ENCODE assay signal across 34 cellular contexts in genomic region chr7:25239888-25240287, GRCh38. TPM values are rescaled to one million over a fixed set of nuclear protein-coding genes. Genes with fewer than 3 reads are reported as not detected.
"Had no signal": no experiment of that assay in that cellular context is flagged by ENCODE, and none has a peak within 500 bp of the region (broad histone marks: within the 10 kb centered on the region; RNA-seq: fewer than 3 reads in every experiment).

No MANE protein-coding gene starts in this region.

- H3K27ac ChIP-seq: ascending aorta, breast epithelium, cardiac muscle cell, colonic mucosa, epithelial cell of prostate, esophagus squamous epithelium, gastroesophageal sphincter had no signal

- ATAC-seq: activated CD4-positive, CD25-positive, alpha-beta regulatory T cell treated with anti-CD3 and anti-CD28 coated beads, Interleukin-2, amount 50 U/mL, for 24 hours; activated CD8-positive, alpha-beta memory T cell treated with anti-CD3 and anti-CD28 coated beads, Interleukin-2, amount 10 ng/mL, durations not matched to agents 7 days and 5 days; activated CD8-positive, alpha-beta T cell treated with anti-CD3 and anti-CD28 coated beads, Interleukin-2, amount 10 ng/mL, durations not matched to agents 7 days and 5 days; activated naive CD4-positive, alpha-beta T cell treated with anti-CD3 and anti-CD28 coated beads, Interleukin-2, amount 50 U/mL, for 72 hours had no signal

- H3K27ac Mint-ChIP-seq: activated B cell treated with CpG ODN at 0.5 μM for 24 hours; activated CD4-positive, alpha-beta memory T cell treated with anti-CD3 and anti-CD28 coated beads for 36 hours; activated CD4-positive, alpha-beta T cell treated with anti-CD3 and anti-CD28 coated beads, Interleukin-2, amount 10 ng/mL, durations not matched to agents 24 days and 14 days; activated CD8-positive, alpha-beta memory T cell treated with anti-CD3 and anti-CD28 coated beads, Interleukin-2, amount 10 ng/mL, durations not matched to agents 7 days and 5 days; activated CD8-positive, alpha-beta T cell treated with anti-CD3 and anti-CD28 coated beads, Interleukin-2, amount 10 ng/mL, durations not matched to agents 7 days and 5 days; activated naive CD4-positive, alpha-beta T cell treated with anti-CD3 and anti-CD28 coated beads, Interleukin-2, amount 10 ng/mL, durations not matched to agents 7 days and 5 days; activated naive CD4-positive, alpha-beta T cell treated with anti-CD3 and anti-CD28 coated beads, Interleukin-2, amount 50 U/mL, for 72 hours; activated naive CD8-positive, alpha-beta T cell treated with anti-CD3 and anti-CD28 coated beads, Interleukin-2, amount 10 ng/mL, durations not matched to agents 7 days and 5 days had no signal

- H3K36me3 ChIP-seq: ascending aorta, breast epithelium, cardiac muscle cell, colonic mucosa, esophagus squamous epithelium, gastroesophageal sphincter had no signal

- DNase-seq: activated B cell treated with CpG ODN at 0.5 μM for 24 hours; activated CD4-positive, alpha-beta memory T cell treated with anti-CD3 and anti-CD28 coated beads for 36 hours; activated CD4-positive, alpha-beta T cell treated with anti-CD3 and anti-CD28 coated beads, Interleukin-2, amount 10 ng/mL, durations not matched to agents 24 days and 14 days; activated CD8-positive, alpha-beta memory T cell treated with anti-CD3 and anti-CD28 coated beads, Interleukin-2, amount 10 ng/mL, durations not matched to agents 7 days and 5 days; activated CD8-positive, alpha-beta memory T cell treated with anti-CD3 and anti-CD28 coated beads, Interleukin-2, amount 50 U/mL, for 4 hours; activated CD8-positive, alpha-beta T cell treated with anti-CD3 and anti-CD28 coated beads, Interleukin-2, amount 10 ng/mL, durations not matched to agents 7 days and 5 days; activated gamma-delta T cell; activated naive CD4-positive, alpha-beta T cell; activated naive CD4-positive, alpha-beta T cell treated with anti-CD3 and anti-CD28 coated beads, Interleukin-2, amount 10 ng/mL, durations not matched to agents 7 days and 5 days; activated naive CD8-positive, alpha-beta T cell treated with anti-CD3 and anti-CD28 coated beads, Interleukin-2, amount 10 ng/mL, durations not matched to agents 7 days and 5 days; activated T-cell treated with anti-CD3 and anti-CD28 coated beads, Interleukin-2, amount 50 U/mL, for 1 hour; activated T-cell treated with anti-CD3 and anti-CD28 coated beads, Interleukin-2, amount 50 U/mL, for 48 hours; central memory CD4-positive, alpha-beta T cell; colonic mucosa; effector CD8-positive, alpha-beta T cell; esophagus squamous epithelium; foreskin melanocyte; T-helper 2 cell had no signal

- H3K4me3 Mint-ChIP-seq: activated B cell treated with CpG ODN at 0.5 μM for 24 hours; activated CD4-positive, alpha-beta memory T cell treated with anti-CD3 and anti-CD28 coated beads for 36 hours; activated CD4-positive, alpha-beta T cell treated with anti-CD3 and anti-CD28 coated beads, Interleukin-2, amount 10 ng/mL, durations not matched to agents 24 days and 14 days; activated CD8-positive, alpha-beta memory T cell treated with anti-CD3 and anti-CD28 coated beads, Interleukin-2, amount 10 ng/mL, durations not matched to agents 7 days and 5 days; activated CD8-positive, alpha-beta T cell treated with anti-CD3 and anti-CD28 coated beads, Interleukin-2, amount 10 ng/mL, durations not matched to agents 7 days and 5 days; activated naive CD4-positive, alpha-beta T cell treated with anti-CD3 and anti-CD28 coated beads, Interleukin-2, amount 10 ng/mL, durations not matched to agents 7 days and 5 days; activated naive CD8-positive, alpha-beta T cell treated with anti-CD3 and anti-CD28 coated beads, Interleukin-2, amount 10 ng/mL, durations not matched to agents 7 days and 5 days; brain had no signal

- H3K4me1 Mint-ChIP-seq: activated B cell treated with CpG ODN at 0.5 μM for 24 hours; activated CD4-positive, alpha-beta T cell treated with anti-CD3 and anti-CD28 coated beads, Interleukin-2, amount 10 ng/mL, durations not matched to agents 24 days and 14 days; activated CD8-positive, alpha-beta memory T cell treated with anti-CD3 and anti-CD28 coated beads, Interleukin-2, amount 10 ng/mL, durations not matched to agents 7 days and 5 days; activated naive CD4-positive, alpha-beta T cell treated with anti-CD3 and anti-CD28 coated beads, Interleukin-2, amount 10 ng/mL, durations not matched to agents 7 days and 5 days; activated naive CD8-positive, alpha-beta T cell treated with anti-CD3 and anti-CD28 coated beads, Interleukin-2, amount 10 ng/mL, durations not matched to agents 7 days and 5 days had no signal

- H3K4me1 ChIP-seq: breast epithelium, colonic mucosa had no signal

- H3K27me3 ChIP-seq: ascending aorta, breast epithelium, cardiac muscle cell, colonic mucosa, gastroesophageal sphincter had no signal

- H3K4me3 ChIP-seq: breast epithelium, cardiac muscle cell, colonic mucosa, esophagus squamous epithelium, gastroesophageal sphincter had no signal

- H3K9me3 ChIP-seq: ascending aorta, breast epithelium, colonic mucosa, esophagus squamous epithelium, gastroesophageal sphincter had no signal

- H3K36me3 Mint-ChIP-seq: activated CD4-positive, alpha-beta memory T cell treated with anti-CD3 and anti-CD28 coated beads for 36 hours; activated CD8-positive, alpha-beta memory T cell treated with anti-CD3 and anti-CD28 coated beads, Interleukin-2, amount 10 ng/mL, durations not matched to agents 7 days and 5 days; activated naive CD4-positive, alpha-beta T cell treated with anti-CD3 and anti-CD28 coated beads, Interleukin-2, amount 10 ng/mL, durations not matched to agents 7 days and 5 days; activated naive CD4-positive, alpha-beta T cell treated with anti-CD3 and anti-CD28 coated beads, Interleukin-2, amount 50 U/mL, for 72 hours; activated naive CD8-positive, alpha-beta T cell treated with anti-CD3 and anti-CD28 coated beads, Interleukin-2, amount 10 ng/mL, durations not matched to agents 7 days and 5 days; brain had no signal

- H3K9me3 Mint-ChIP-seq: activated B cell treated with CpG ODN at 0.5 μM for 24 hours; activated CD4-positive, alpha-beta memory T cell treated with anti-CD3 and anti-CD28 coated beads for 36 hours; activated CD4-positive, alpha-beta T cell treated with anti-CD3 and anti-CD28 coated beads, Interleukin-2, amount 10 ng/mL, durations not matched to agents 24 days and 14 days; activated naive CD4-positive, alpha-beta T cell treated with anti-CD3 and anti-CD28 coated beads, Interleukin-2, amount 10 ng/mL, durations not matched to agents 7 days and 5 days; activated naive CD4-positive, alpha-beta T cell treated with anti-CD3 and anti-CD28 coated beads, Interleukin-2, amount 50 U/mL, for 72 hours; activated naive CD8-positive, alpha-beta T cell treated with anti-CD3 and anti-CD28 coated beads, Interleukin-2, amount 10 ng/mL, durations not matched to agents 7 days and 5 days had no signal

RNA-seq across cellular contexts. Expression of gene NPVF, which starts 11.6 kb away (rescaled TPM):
- total RNA-seq: activated B cell treated with CpG ODN at 0.5 μM for 24 hours; activated CD4-positive, alpha-beta memory T cell treated with anti-CD3 and anti-CD28 coated beads for 36 hours; activated CD4-positive, alpha-beta T cell treated with anti-CD3 and anti-CD28 coated beads, Interleukin-2, amount 10 ng/mL, durations not matched to agents 24 days and 14 days; activated CD8-positive, alpha-beta memory T cell treated with anti-CD3 and anti-CD28 coated beads for 36 hours; activated CD8-positive, alpha-beta memory T cell treated with anti-CD3 and anti-CD28 coated beads, Interleukin-2, amount 10 ng/mL, durations not matched to agents 7 days and 5 days; activated CD8-positive, alpha-beta T cell treated with anti-CD3 and anti-CD28 coated beads, Interleukin-2, amount 10 ng/mL, durations not matched to agents 7 days and 5 days; activated naive CD4-positive, alpha-beta T cell treated with anti-CD3 and anti-CD28 coated beads, Interleukin-2, amount 50 U/mL, for 72 hours; activated naive CD8-positive, alpha-beta T cell treated with anti-CD3 and anti-CD28 coated beads, Interleukin-2, amount 10 ng/mL, durations not matched to agents 7 days and 5 days; ascending aorta; breast epithelium; cardiac muscle cell; colonic mucosa; dermis microvascular lymphatic vessel endothelial cell; endothelial cell of umbilical vein; esophagus squamous epithelium; fibroblast of lung; fibroblast of villous mesenchyme; gastroesophageal sphincter; glomerular endothelial cell; T-helper 1 cell treated with Interleukin-12 subunit alpha and Interleukin-12 subunit beta and Interleukin-4 antibody, amounts not matched to agents 30 ng/mL and 1 ng/mL, for 36 hours had no signal
- polyA plus RNA-seq: cardiac muscle cell, endothelial cell of umbilical vein, esophagus, fibroblast of lung had no signal
